In the genomic region with DNA sequence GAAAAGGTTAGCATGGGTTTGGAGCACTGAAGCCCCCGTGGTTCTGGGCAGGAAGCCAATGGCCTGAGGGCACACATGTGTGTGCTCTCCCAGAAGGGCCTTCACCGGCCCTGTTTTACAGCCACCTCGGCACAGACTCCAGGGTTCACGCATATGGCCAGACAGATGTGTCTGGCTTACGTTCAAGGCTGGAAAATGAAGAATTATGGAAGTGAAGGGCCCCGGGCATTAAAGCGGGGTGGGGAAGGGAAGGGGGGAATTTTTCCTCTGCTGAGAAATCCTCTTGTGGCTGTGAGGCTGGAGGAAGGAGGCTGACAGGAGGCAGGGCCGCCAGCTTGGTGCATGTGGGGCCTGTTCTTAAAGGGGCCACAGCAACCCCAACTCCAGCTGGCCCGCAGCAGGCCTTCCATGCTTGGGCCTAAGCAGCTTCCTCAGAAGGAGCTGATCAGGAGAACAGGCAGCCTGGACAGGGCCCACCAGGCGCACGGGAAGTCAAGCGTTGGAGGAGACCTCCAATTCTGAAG, we compare ENCODE assay signal across 1 cellular context.
TF ChIP-seq lines count a peak whose summit lies in the region.

No MANE protein-coding gene starts in this region.

TF ChIP-seq in WTC11, 78 proteins besides CTCF, POLR2A, EP300 and RAD21 (continued from another document):
- TF ChIP-seq, protein P1, sequence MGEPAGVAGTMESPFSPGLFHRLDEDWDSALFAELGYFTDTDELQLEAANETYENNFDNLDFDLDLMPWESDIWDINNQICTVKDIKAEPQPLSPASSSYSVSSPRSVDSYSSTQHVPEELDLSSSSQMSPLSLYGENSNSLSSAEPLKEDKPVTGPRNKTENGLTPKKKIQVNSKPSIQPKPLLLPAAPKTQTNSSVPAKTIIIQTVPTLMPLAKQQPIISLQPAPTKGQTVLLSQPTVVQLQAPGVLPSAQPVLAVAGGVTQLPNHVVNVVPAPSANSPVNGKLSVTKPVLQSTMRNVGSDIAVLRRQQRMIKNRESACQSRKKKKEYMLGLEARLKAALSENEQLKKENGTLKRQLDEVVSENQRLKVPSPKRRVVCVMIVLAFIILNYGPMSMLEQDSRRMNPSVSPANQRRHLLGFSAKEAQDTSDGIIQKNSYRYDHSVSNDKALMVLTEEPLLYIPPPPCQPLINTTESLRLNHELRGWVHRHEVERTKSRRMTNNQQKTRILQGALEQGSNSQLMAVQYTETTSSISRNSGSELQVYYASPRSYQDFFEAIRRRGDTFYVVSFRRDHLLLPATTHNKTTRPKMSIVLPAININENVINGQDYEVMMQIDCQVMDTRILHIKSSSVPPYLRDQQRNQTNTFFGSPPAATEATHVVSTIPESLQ (CRISPR knock-in tag; IDR thresholded peaks at IDR 0.05), result no peak
- TF ChIP-seq ZNF232 (CRISPR knock-in tag; IDR thresholded peaks at IDR 0.05), result no peak
- TF ChIP-seq ZNF671 (CRISPR knock-in tag; IDR thresholded peaks at IDR 0.05), result no peak
- TF ChIP-seq, protein P2, sequence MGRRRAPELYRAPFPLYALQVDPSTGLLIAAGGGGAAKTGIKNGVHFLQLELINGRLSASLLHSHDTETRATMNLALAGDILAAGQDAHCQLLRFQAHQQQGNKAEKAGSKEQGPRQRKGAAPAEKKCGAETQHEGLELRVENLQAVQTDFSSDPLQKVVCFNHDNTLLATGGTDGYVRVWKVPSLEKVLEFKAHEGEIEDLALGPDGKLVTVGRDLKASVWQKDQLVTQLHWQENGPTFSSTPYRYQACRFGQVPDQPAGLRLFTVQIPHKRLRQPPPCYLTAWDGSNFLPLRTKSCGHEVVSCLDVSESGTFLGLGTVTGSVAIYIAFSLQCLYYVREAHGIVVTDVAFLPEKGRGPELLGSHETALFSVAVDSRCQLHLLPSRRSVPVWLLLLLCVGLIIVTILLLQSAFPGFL (CRISPR knock-in tag; IDR thresholded peaks at IDR 0.05; ENCODE audit: borderline replicate concordance), result no peak
- TF ChIP-seq, protein P3, sequence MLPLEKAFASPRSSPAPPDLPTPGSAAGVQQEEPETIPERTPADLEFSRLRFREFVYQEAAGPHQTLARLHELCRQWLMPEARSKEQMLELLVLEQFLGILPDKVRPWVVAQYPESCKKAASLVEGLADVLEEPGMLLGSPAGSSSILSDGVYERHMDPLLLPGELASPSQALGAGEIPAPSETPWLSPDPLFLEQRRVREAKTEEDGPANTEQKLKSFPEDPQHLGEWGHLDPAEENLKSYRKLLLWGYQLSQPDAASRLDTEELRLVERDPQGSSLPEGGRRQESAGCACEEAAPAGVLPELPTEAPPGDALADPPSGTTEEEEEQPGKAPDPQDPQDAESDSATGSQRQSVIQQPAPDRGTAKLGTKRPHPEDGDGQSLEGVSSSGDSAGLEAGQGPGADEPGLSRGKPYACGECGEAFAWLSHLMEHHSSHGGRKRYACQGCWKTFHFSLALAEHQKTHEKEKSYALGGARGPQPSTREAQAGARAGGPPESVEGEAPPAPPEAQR (CRISPR knock-in tag; IDR thresholded peaks at IDR 0.05), result no peak
- TF ChIP-seq NR1H2 (CRISPR knock-in tag; IDR thresholded peaks at IDR 0.05), result no peak
- TF ChIP-seq CBFB (CRISPR knock-in tag; IDR thresholded peaks at IDR 0.05; ENCODE audit: low read depth), result no peak
